8 cellular contexts compared by ENCODE assay signal in genomic region chr6:10412165-10412947, GRCh38. TPM values are rescaled to one million over a fixed set of nuclear protein-coding genes. Genes with fewer than 3 reads are reported as not detected.
DNase-seq lines count a peak whose midpoint lies in the region; ATAC-seq and TF ChIP-seq lines count a peak whose summit lies in the region.

No MANE protein-coding gene starts in this region.

- ATAC-seq in HG02678 (IDR thresholded peaks at IDR 0.05; ENCODE audit: unreplicated experiment): peak; percentile 68
- ATAC-seq in activated CD8-positive, alpha-beta T cell treated with anti-CD3 and anti-CD28 coated beads, Interleukin-2, amount 10 ng/mL, durations not matched to agents 7 days and 5 days: peak; percentile 74

- DNase-seq in GM12865 (ENCODE audit: low read depth) (peak; percentile 88), NCI-H1694 treated with DMSO at 0.1 percent for 48 hours (lab: John Stamatoyannopoulos, UW) (peak; percentile 68), fibroblast of peridontal ligament (ENCODE audit: extremely low read depth) (peak; percentile 29), HCEC 1CT (no peak)
- peak; percentile 57 for DNase-seq in activated CD8-positive, alpha-beta T cell treated with anti-CD3 and anti-CD28 coated beads, Interleukin-2, amount 10 ng/mL, durations not matched to agents 7 days and 5 days

- peak overlapping the region; percentile 78 for H3K4me3 Mint-ChIP-seq in activated CD8-positive, alpha-beta T cell treated with anti-CD3 and anti-CD28 coated beads, Interleukin-2, amount 10 ng/mL, durations not matched to agents 7 days and 5 days

- H3K4me1 Mint-ChIP-seq in activated CD8-positive, alpha-beta T cell treated with anti-CD3 and anti-CD28 coated beads, Interleukin-2, amount 10 ng/mL, durations not matched to agents 7 days and 5 days (ENCODE audit: low read depth): peaks cover 39% of the 10 kb centered on the region

- H3K4me1 ChIP-seq in ACC112 (ENCODE audit: control insufficient read depth, insufficient read depth, low read length, unreplicated experiment): peaks cover 11% of the 10 kb centered on the region
- peaks cover 33 to 45% of the 10 kb centered on the region in 2 experiments for H3K4me1 ChIP-seq in neutrophil (ENCODE audit: control insufficient read depth in 1 of 2, insufficient read depth in 1 of 2, low read depth in 1 of 2, low read length in 1 of 2)

- TF ChIP-seq CTCF in GM12865 (IDR thresholded peaks at IDR 0.05; ENCODE audit: insufficient read depth, low read depth, low read length, missing control alignments) (no peak), neutrophil (IDR thresholded peaks at IDR 0.05) (no peak)

- no peaks in the 10 kb centered on the region for H3K36me3 ChIP-seq in ACC112 (ENCODE audit: insufficient read depth, low read length)
- no peaks in the 10 kb centered on the region for H3K36me3 ChIP-seq in neutrophil

- H3K9me3 Mint-ChIP-seq in activated CD8-positive, alpha-beta T cell treated with anti-CD3 and anti-CD28 coated beads, Interleukin-2, amount 10 ng/mL, durations not matched to agents 7 days and 5 days (ENCODE audit: insufficient read depth): peaks cover 7% of the 10 kb centered on the region

- H3K9me3 ChIP-seq in neutrophil: peaks cover 26% of the 10 kb centered on the region

- no peak overlapping the region for H3K27ac ChIP-seq in ACC112 (ENCODE audit: low read depth, low read length)
- no peak overlapping the region for H3K27ac ChIP-seq in neutrophil

- peak overlapping the region; percentile 58 for H2AFZ ChIP-seq in ACC112 (ENCODE audit: low read length, unreplicated experiment)

- CTCF ChIA-PET in activated CD8-positive, alpha-beta T cell treated with anti-CD3 and anti-CD28 coated beads, Interleukin-2, amount 10 ng/mL, durations not matched to agents 7 days and 5 days (lab: Charles Lee): interaction anchor here (1.2 kb wide), 1 partner anchor 8 kb away, joined by 3 read pairs; no protein-coding TSS in a partner anchor

- H3K27me3 ChIP-seq in ACC112 (ENCODE audit: insufficient read depth, low read length) (peaks cover 95% of the 10 kb centered on the region), neutrophil (peaks cover 100% of the 10 kb centered on the region)

- POLR2A ChIA-PET in activated CD8-positive, alpha-beta T cell treated with anti-CD3 and anti-CD28 coated beads, Interleukin-2, amount 10 ng/mL, durations not matched to agents 7 days and 5 days (lab: Charles Lee): no interaction called here

- H3K4me3 ChIP-seq in ACC112 (ENCODE audit: low read depth, low read length): peak overlapping the region; percentile 84
- H3K4me3 ChIP-seq in GM12865 (ENCODE audit: low read depth, low read length): peak overlapping the region; percentile 63
- H3K4me3 ChIP-seq in neutrophil (ENCODE audit: low read depth in 1 of 2, low read length in 1 of 2): peak overlapping the region; percentile 62 to 68

- peaks cover 41% of the 10 kb centered on the region for H3K36me3 Mint-ChIP-seq in activated CD8-positive, alpha-beta T cell treated with anti-CD3 and anti-CD28 coated beads, Interleukin-2, amount 10 ng/mL, durations not matched to agents 7 days and 5 days (ENCODE audit: low read depth)

- no peaks in the 10 kb centered on the region for H3K79me2 ChIP-seq in ACC112 (ENCODE audit: control insufficient read depth, insufficient read depth, low read length, unreplicated experiment)

- H3K27ac Mint-ChIP-seq in activated CD8-positive, alpha-beta T cell treated with anti-CD3 and anti-CD28 coated beads, Interleukin-2, amount 10 ng/mL, durations not matched to agents 7 days and 5 days: peak overlapping the region; percentile 74

- peaks cover 87% of the 10 kb centered on the region for H3K27me3 Mint-ChIP-seq in activated CD8-positive, alpha-beta T cell treated with anti-CD3 and anti-CD28 coated beads, Interleukin-2, amount 10 ng/mL, durations not matched to agents 7 days and 5 days (ENCODE audit: low read depth)

RNA-seq across cellular contexts. Expression of gene TFAP2A, which starts 2.5 kb away (rescaled TPM):
- total RNA-seq in activated CD8-positive, alpha-beta T cell treated with anti-CD3 and anti-CD28 coated beads, Interleukin-2, amount 10 ng/mL, durations not matched to agents 7 days and 5 days: not detected
